In the genomic region with DNA sequence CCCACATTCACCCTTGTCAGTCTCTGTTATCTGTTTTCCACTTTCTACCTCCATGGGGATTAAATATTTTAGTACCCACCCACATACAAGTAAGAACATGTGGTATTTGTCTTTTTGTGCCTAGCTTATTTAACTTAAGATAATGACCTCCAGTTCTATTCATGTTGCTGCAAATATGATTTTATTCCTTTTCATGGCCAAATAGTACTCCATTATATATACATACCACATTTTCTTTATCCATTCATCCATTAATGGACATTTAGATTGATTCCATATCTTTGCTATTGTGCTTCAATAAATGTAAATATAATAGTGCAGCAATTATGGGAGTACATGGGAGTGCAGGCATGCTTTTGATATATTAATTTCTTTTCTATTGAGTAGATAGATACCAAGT, we compare ENCODE assay signal across 26 cellular contexts.
"Had no signal": no experiment of that assay in that cellular context is flagged by ENCODE, and none has a peak within 500 bp of the region (broad histone marks: within the 10 kb centered on the region; RNA-seq: fewer than 3 reads in every experiment).

No MANE protein-coding gene starts in this region.

- H3K4me3 ChIP-seq: stomach, suprapubic skin, testis, thoracic aorta, thyroid gland, tibial artery, tibial nerve, transverse colon, upper lobe of left lung, upper lobe of right lung, uterus, vagina had no signal

- H3K27me3 ChIP-seq: stomach, suprapubic skin, testis, thyroid gland, tibial artery, tibial nerve, transverse colon, upper lobe of left lung, upper lobe of right lung, uterus, vagina had no signal

- H3K36me3 ChIP-seq: stomach, suprapubic skin, thoracic aorta, thyroid gland, tibial artery, tibial nerve, transverse colon, upper lobe of left lung, upper lobe of right lung, uterus, vagina had no signal

- H3K4me1 ChIP-seq: stomach, suprapubic skin, testis, thyroid gland, tibial artery, tibial nerve, transverse colon, upper lobe of left lung, upper lobe of right lung, uterus, vagina had no signal

- ATAC-seq: stimulated activated effector memory CD8-positive, alpha-beta T cell treated with anti-CD3 and anti-CD28 coated beads, Interleukin-12 subunit alpha, Interleukin-12 subunit beta, amount 100 ng/mL, for 72 hours; stimulated activated memory B cell treated with anti-CD40 and anti-IgM and Interleukin-4, amounts not matched to agents 10 μg/mL and 1 μg/mL and 100 μg/mL, for 72 hours; stimulated activated naive B cell treated with anti-CD40 and anti-IgM and Interleukin-4, amounts not matched to agents 10 μg/mL and 1 μg/mL and 100 μg/mL, for 72 hours; stimulated activated naive CD8-positive, alpha-beta T cell treated with anti-CD3 and anti-CD28 coated beads, Interleukin-15, amount 100 ng/mL, for 72 hours; stimulated activated naive CD8-positive, alpha-beta T cell treated with anti-CD3 and anti-CD28 coated beads, Interleukin-15, Interleukin-2, amounts not matched to agents 100 U/mL and 50 U/mL, for 24 hours; upper lobe of right lung had no signal

- DNase-seq: stimulated activated CD4-positive, alpha-beta T cell treated with anti-CD3 and anti-CD28 coated beads, Interleukin-2, amount 100 ng/mL, for 48 hours; stimulated activated CD4-positive, alpha-beta T cell treated with anti-CD3 and anti-CD28 coated beads, Interleukin-4, amount 100 ng/mL, for 1 hour; stimulated activated CD4-positive, alpha-beta T cell treated with anti-CD3 and anti-CD28 coated beads, Interleukin-4, amount 100 ng/mL, for 24 hours; stimulated activated CD4-positive, alpha-beta T cell treated with anti-CD3 and anti-CD28 coated beads, Interleukin-4, amount 100 ng/mL, for 4 hours; stimulated activated CD8-positive, alpha-beta memory T cell treated with anti-CD3 and anti-CD28 coated beads, Interleukin-4, amount 100 ng/mL, for 48 hours; stimulated activated naive B cell treated with anti-CD40 and anti-IgM and Interleukin-4, amounts not matched to agents 10 μg/mL and 1 μg/mL and 100 μg/mL, for 72 hours; stimulated activated naive CD4-positive, alpha-beta T cell; stimulated activated naive CD4-positive, alpha-beta T cell treated with Interleukin-2 at 50 U/mL for 16 hours; stimulated activated naive CD8-positive, alpha-beta T cell treated with anti-CD3 and anti-CD28 coated beads, Interleukin-15, amount 100 ng/mL, for 72 hours; stimulated activated naive CD8-positive, alpha-beta T cell treated with anti-CD3 and anti-CD28 coated beads, Interleukin-15, Interleukin-2, amounts not matched to agents 100 U/mL and 50 U/mL, for 24 hours; stomach; substantia nigra; testis; thyroid gland; tibial artery; transverse colon; trophoblast cell; upper lobe of left lung; upper lobe of right lung; uterus had no signal

- H3K27ac ChIP-seq: stomach, suprapubic skin, testis, thoracic aorta, thyroid gland, tibial artery, tibial nerve, transverse colon, upper lobe of left lung, upper lobe of right lung, uterus, vagina had no signal

- H3K9me3 ChIP-seq: suprapubic skin, testis, thoracic aorta, thyroid gland, transverse colon, upper lobe of right lung, uterus, vagina had no signal
